In genomic region chr16:85554114-85554790, GRCh38 we compare ENCODE assay signal across 8 cellular contexts. TPM values are rescaled to one million over a fixed set of nuclear protein-coding genes. Genes with fewer than 3 reads are reported as not detected.
DNase-seq lines count a peak whose midpoint lies in the region; ATAC-seq, FAIRE-seq and TF ChIP-seq lines count a peak whose summit lies in the region.

No MANE protein-coding gene starts in this region.

- H3K36me3 ChIP-seq in kidney epithelial cell (ENCODE audit: control insufficient read depth, insufficient read depth, low read length), result no peaks in the 10 kb centered on the region

- TF ChIP-seq POLR2A in GM12892 (IDR thresholded peaks at IDR 0.05; ENCODE audit: low read depth, low read length), result peak; percentile 84

- no peaks in the 10 kb centered on the region for H3K27me3 ChIP-seq in kidney epithelial cell (ENCODE audit: control insufficient read depth, insufficient read depth, low read length)

- H3K4me3 ChIP-seq in kidney epithelial cell (ENCODE audit: low read depth, low read length), result peak overlapping the region; percentile 51

- DNase-seq in GM12892 (ENCODE audit: insufficient read length) (peak; percentile 87), NCI-H1105 treated with DMSO at 0.1 percent for 48 hours (lab: John Stamatoyannopoulos, UW) (peak; percentile 59), caudate nucleus (lab: John Stamatoyannopoulos, UW) (peak in 36 of 61 donors; percentile 13 to 71 (median 40)), kidney epithelial cell (ENCODE audit: low read depth) (no peak), iPS-NIHi7 (ENCODE audit: extremely low spot score) (no peak)
- DNase-seq in stimulated activated CD4-positive, alpha-beta T cell treated with anti-CD3 and anti-CD28 coated beads, Interleukin-15, amount 100 ng/mL, for 48 hours (ENCODE audit: low read depth in 2 of 2), result peak; percentile 59 to 65

- no peak for TF ChIP-seq CTCF in VCaP (conservative IDR thresholded peaks at IDR 0.05)
- TF ChIP-seq CTCF in kidney epithelial cell (IDR thresholded peaks at IDR 0.05; ENCODE audit: insufficient read depth, low read length, poor library complexity, severe bottlenecking), result no peak

- ATAC-seq in HG02571 (IDR thresholded peaks at IDR 0.05; ENCODE audit: unreplicated experiment), result peak; percentile 52

- FAIRE-seq in GM12892 (lab: Jason Lieb, UNC), result peak; percentile 89

- H3K27ac ChIP-seq in VCaP, result peak overlapping the region; percentile 79
- peak overlapping the region; percentile 80 for H3K27ac ChIP-seq in caudate nucleus (ENCODE audit: low read depth, low read length)

RNA-seq across cellular contexts. Expression of gene GSE1, which starts 58.9 kb away (rescaled TPM):
- 18.8 TPM for polyA plus RNA-seq in GM12892 (2012; ENCODE audit: missing spikeins)
- 25.7 and 30.9 TPM in 2 replicates for total RNA-seq in kidney epithelial cell

Comparison
In these comparisons a context has a peak if more than half of its experiments do, and no peak if none do; other contexts are left out.
1. DNase-seq: peak in GM12892 (single experiment), NCI-H1105 treated with DMSO at 0.1 percent for 48 hours (single experiment), caudate nucleus (36 of 61) and stimulated activated CD4-positive, alpha-beta T cell treated with anti-CD3 and anti-CD28 coated beads, Interleukin-15, amount 100 ng/mL, for 48 hours (2 of 2); none in kidney epithelial cell (single experiment) and iPS-NIHi7 (single experiment).